In the genomic region with DNA sequence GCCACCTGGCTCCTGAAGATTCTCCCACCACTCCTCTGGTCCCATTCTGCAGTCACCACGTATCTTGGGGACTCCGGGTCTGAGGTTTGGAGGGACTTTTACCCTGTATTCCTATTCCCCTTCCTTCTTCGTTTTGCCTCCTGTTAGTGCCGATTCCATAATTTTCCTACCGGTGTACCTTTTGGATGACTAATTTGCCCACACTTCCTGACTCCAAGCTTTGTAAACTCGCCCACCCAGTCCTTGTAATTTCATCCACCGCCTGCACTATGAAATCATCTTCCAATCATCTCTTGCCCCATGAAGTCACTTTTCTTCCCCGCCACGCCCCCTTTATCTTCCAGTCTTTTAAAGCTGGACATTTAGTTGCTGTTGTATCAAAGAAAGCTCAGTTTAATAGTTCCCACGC, we compare ENCODE assay signal across 8 cellular contexts. TPM values are rescaled to one million over a fixed set of nuclear protein-coding genes. Genes with fewer than 3 reads are reported as not detected.
DNase-seq lines count a peak whose midpoint lies in the region; ATAC-seq and TF ChIP-seq lines count a peak whose summit lies in the region.

No MANE protein-coding gene starts in this region.

- CTCF ChIA-PET in AG04450 (lab: Charles Lee): interaction anchor here (0.6 to 1.7 kb wide), 11 partner anchors 11 to 1354 kb away, joined by 3 to 9 read pairs (median 4); a partner anchor contains a TSS

- peaks cover 11% of the 10 kb centered on the region; the same call in 1 of the 2 replicates for H3K4me1 ChIP-seq in iPS-20b (ENCODE audit: insufficient read depth, low read length)

- H3K4me3 ChIP-seq in AG04450 (ENCODE audit: low read depth, low read length): peak overlapping the region; percentile 93
- H3K4me3 ChIP-seq in GM12875 (ENCODE audit: low read depth, low read length): peak overlapping the region; percentile 98
- H3K4me3 ChIP-seq in iPS-20b (ENCODE audit: low read length): peak overlapping the region; percentile 93

- H3K9me3 ChIP-seq in AG04450 (ENCODE audit: control insufficient read depth, insufficient read depth, low read length) (no peaks in the 10 kb centered on the region), iPS-20b (ENCODE audit: insufficient read depth, low read depth, low read length) (no peaks in the 10 kb centered on the region)

- TF ChIP-seq CTCF in AG04450 (IDR thresholded peaks at IDR 0.05; ENCODE audit: low read depth, low read length) (no peak), GM12875 (IDR thresholded peaks at IDR 0.05; ENCODE audit: borderline replicate concordance, insufficient read depth, low read depth, low read length) (no peak)

- peak overlapping the region; percentile 97; the same call in 1 of the 2 replicates for H3K9ac ChIP-seq in iPS-20b (ENCODE audit: low read depth, low read length)

- H3K27ac ChIP-seq in AG04450 (ENCODE audit: low read depth, low read length) (peak overlapping the region; percentile 79), iPS-20b (ENCODE audit: low read length) (no peak overlapping the region)

- H3K27me3 ChIP-seq in AG04450 (ENCODE audit: control insufficient read depth, insufficient read depth, low read length): no peaks in the 10 kb centered on the region
- H3K27me3 ChIP-seq in iPS-20b (ENCODE audit: insufficient read depth, low read length): peaks cover 13% of the 10 kb centered on the region

- peak; percentile 6 for ATAC-seq in HG02981 (IDR thresholded peaks at IDR 0.05; ENCODE audit: unreplicated experiment)

- peaks cover 14% of the 10 kb centered on the region for H3K36me3 ChIP-seq in iPS-20b (ENCODE audit: insufficient read depth, low read depth, low read length)

- DNase-seq in AG04450 (ENCODE audit: low read depth, low spot score): peak; percentile 48
- DNase-seq in NOMO-1 treated with DMSO at 0.1 percent for 48 hours (lab: John Stamatoyannopoulos, UW; ENCODE audit: unreplicated experiment): peak; percentile 51
- peak; percentile 75 for DNase-seq in amniotic stem cell (lab: John Stamatoyannopoulos, UW)
- DNase-seq in stimulated activated CD4-positive, alpha-beta T cell treated with anti-CD3 and anti-CD28 coated beads, Interleukin-1b, Interleukin-23, amount 100 ng/mL, for 48 hours: peak; percentile 34
- no peak for DNase-seq in mesenteric fat pad (ENCODE audit: low spot score)

- POLR2A ChIA-PET in AG04450 (lab: Yijun Ruan, JAX): interaction anchor here (0.5 to 1.7 kb wide), 5 partner anchors 13 to 241 kb away, joined by 4 to 28 read pairs (median 5); a partner anchor contains a TSS

RNA-seq across cellular contexts. Expression of a gene that starts 0.6 kb away (rescaled TPM):
- polyA plus RNA-seq in AG04450 (2011; rRNA removed): 73.1 and 95.5 TPM in 2 replicates
- polyA minus RNA-seq in AG04450 (2011; rRNA and poly(A)+ RNA removed): 14.7 and 24.8 TPM in 2 replicates
- 38.8 TPM for total RNA-seq in mesenteric fat pad

RNA-seq across cellular contexts. Expression of a gene that starts 12.5 kb away (rescaled TPM):
- 236 and 351 TPM in 2 replicates for polyA plus RNA-seq in AG04450 (2011; rRNA removed)
- 41.1 and 46.8 TPM in 2 replicates for polyA minus RNA-seq in AG04450 (2011; rRNA and poly(A)+ RNA removed)
- 133 TPM for total RNA-seq in mesenteric fat pad
